In the genomic region with DNA sequence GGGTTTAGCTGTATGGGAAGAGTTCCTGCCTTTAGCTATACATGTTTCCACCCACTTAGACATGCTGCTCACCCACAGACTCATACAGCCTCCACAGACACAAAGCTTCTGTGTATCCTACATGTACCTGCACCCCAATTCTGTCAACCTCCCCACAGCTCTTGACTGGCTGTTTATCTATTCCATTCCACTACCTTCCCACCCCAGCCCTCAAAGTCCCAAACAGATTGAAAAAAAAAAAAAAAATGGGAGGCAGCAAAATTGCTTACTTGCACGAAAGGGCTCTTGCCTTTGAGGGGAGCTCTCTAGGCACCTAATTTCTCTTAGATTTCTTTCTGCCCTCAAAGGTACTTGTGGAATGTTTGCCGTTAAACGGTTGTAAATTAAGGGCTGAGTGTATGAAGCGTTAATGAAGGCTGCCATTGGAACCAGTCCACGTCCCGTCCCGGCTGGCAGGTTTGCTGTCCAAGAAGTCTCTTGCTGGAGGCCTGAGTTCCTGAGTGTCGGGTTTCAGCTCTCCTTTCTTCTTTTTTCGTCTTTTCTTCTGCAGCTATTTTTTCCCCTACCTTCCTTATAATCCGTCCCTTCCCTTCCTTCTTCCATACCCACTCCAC, we compare ENCODE assay signal across 9 cellular contexts. TPM values are rescaled to one million over a fixed set of nuclear protein-coding genes. Genes with fewer than 3 reads are reported as not detected.
A peak's percentile ranks its signal among the peaks of the same experiment; 100 is the strongest.
DNase-seq lines count a peak whose midpoint lies in the region; ATAC-seq and TF ChIP-seq lines count a peak whose summit lies in the region.
"Had no signal": no experiment of that assay in that cellular context is flagged by ENCODE, and none has a peak within 500 bp of the region (broad histone marks: within the 10 kb centered on the region; RNA-seq: fewer than 3 reads in every experiment).

No MANE protein-coding gene starts in this region.

- no peaks in the 10 kb centered on the region for H3K36me3 ChIP-seq in breast epithelium
- H3K36me3 ChIP-seq in left lung: no peaks in the 10 kb centered on the region
- H3K36me3 ChIP-seq in aorta (ENCODE audit: control insufficient read depth in 1 of 2, insufficient read depth in 2 of 2, low read length in 1 of 2): no peaks in the 10 kb centered on the region

- DNase-seq in Right ventricle myocardium inferior (ENCODE audit: missing footprints) (peak; percentile 73), cardiac septum (ENCODE audit: low spot score) (no peak), breast epithelium (ENCODE audit: low spot score in 2 of 2) (peak; percentile 79 to 82), left lung (peak in 1 of 2 donors; percentile 66), aorta (peak in 1 of 2 donors; percentile 56), superior temporal gyrus (ENCODE audit: extremely low spot score) (no peak), inferior parietal cortex (ENCODE audit: extremely low spot score) (no peak), NCI-H128 (lab: John Stamatoyannopoulos, UW; ENCODE audit: unreplicated experiment) (no peak)

- 2 to 3% methylated on average over 10 of the region's 10 CpGs for WGBS in aorta, 2 donors

- TF ChIP-seq CTCF in breast epithelium (IDR thresholded peaks at IDR 0.05) (no peak), left lung (IDR thresholded peaks at IDR 0.05) (no peak)

- H3K4me1 ChIP-seq in breast epithelium (peaks cover 4 to 14% of the 10 kb centered on the region in 2 donors), left lung (peaks cover 12 to 27% of the 10 kb centered on the region in 2 donors), aorta (ENCODE audit: control insufficient read depth in 1 of 2, insufficient read depth in 2 of 2, low read length in 2 of 2) (peaks cover 3 to 5% of the 10 kb centered on the region in 2 donors)

- intact Hi-C loops in Right ventricle myocardium inferior (cut with DNase I): no loop called here
- intact Hi-C loops in cardiac septum (cut with DNase I): no loop called here
- intact Hi-C loops in breast epithelium (cut with DNase I; ENCODE audit: low total_unique reads): no loop called here
- intact Hi-C loops in left lung (cut with DNase I): no loop called here
- intact Hi-C loops in aorta (cut with DNase I): no loop called here

- ATAC-seq in Right ventricle myocardium inferior (peak; percentile 73), left lung (peak; percentile 82), aorta (ENCODE audit: low FRiP score) (peak; percentile 68)
- ATAC-seq: Panc1 had no signal

- H3K9me3 ChIP-seq in breast epithelium: no peaks in the 10 kb centered on the region
- H3K9me3 ChIP-seq in left lung: no peaks in the 10 kb centered on the region
- no peaks in the 10 kb centered on the region for H3K9me3 ChIP-seq in aorta (ENCODE audit: control insufficient read depth, low read length)

- TF ChIP-seq POLR2A in breast epithelium (IDR thresholded peaks at IDR 0.05): no peak

- H3K27ac ChIP-seq in breast epithelium (peak overlapping the region; percentile 79 to 80), left lung (peak overlapping the region; percentile 42 to 53), aorta (ENCODE audit: low read depth in 1 of 2, low read length in 2 of 2) (peak overlapping the region; percentile 55 to 65)

- H3K4me3 ChIP-seq in breast epithelium: peak overlapping the region in 2 of 3 donors; percentile 19 to 48
- no peak overlapping the region for H3K4me3 ChIP-seq in left lung
- peak overlapping the region; percentile 20 to 64 for H3K4me3 ChIP-seq in aorta (ENCODE audit: low read length in 2 of 2)

- H3K27me3 ChIP-seq in breast epithelium: no peaks in the 10 kb centered on the region
- H3K27me3 ChIP-seq in left lung: no peaks in the 10 kb centered on the region
- no peaks in the 10 kb centered on the region for H3K27me3 ChIP-seq in aorta (ENCODE audit: control insufficient read depth in 1 of 2, insufficient read depth in 2 of 2, low read length in 1 of 2)

RNA-seq across cellular contexts. Expression of a gene that starts 43.6 kb away (rescaled TPM):
- 78.8 TPM for total RNA-seq in Right ventricle myocardium inferior
- total RNA-seq in cardiac septum: 52.2 TPM
- 100 to 1,000 TPM in 1 of 3 donors, 10 to 100 TPM in 2; 64.5 to 126 (median 95.4) TPM for total RNA-seq in breast epithelium
- total RNA-seq in left lung: 10 to 100 TPM; 44.5 to 50.6 TPM
- 100 to 1,000 TPM in 1 of 2 donors, 10 to 100 TPM in 1; 61.8 to 125 TPM for total RNA-seq in aorta
- polyA plus RNA-seq in aorta: 10 to 100 TPM; 14.0 to 18.2 TPM

Comparison
In these comparisons a context has a peak if more than half of its experiments do, and no peak if none do; other contexts are left out.
1. DNase-seq: peak in Right ventricle myocardium inferior (single experiment) and breast epithelium (2 of 2); none in cardiac septum (single experiment), superior temporal gyrus (single experiment), inferior parietal cortex (single experiment) and NCI-H128 (single experiment).
2. H3K4me3 ChIP-seq: peak in breast epithelium (2 of 3) and aorta (2 of 2); none in left lung (0 of 2).
3. Peak in every context shown above with its lines, with median percentiles within 50 percentile points of each other: ATAC-seq and H3K27ac ChIP-seq.